In genomic region chr1:246477634-246478033, GRCh38 we compare ENCODE assay signal across 14 cellular contexts. TPM values are rescaled to one million over a fixed set of nuclear protein-coding genes. Genes with fewer than 3 reads are reported as not detected.
A peak's percentile ranks its signal among the peaks of the same experiment; 100 is the strongest.
DNase-seq lines count a peak whose midpoint lies in the region; ATAC-seq and TF ChIP-seq lines count a peak whose summit lies in the region.
"Had no signal": no experiment of that assay in that cellular context is flagged by ENCODE, and none has a peak within 500 bp of the region (broad histone marks: within the 10 kb centered on the region; RNA-seq: fewer than 3 reads in every experiment).

No MANE protein-coding gene starts in this region.

- H3K4me3 ChIP-seq in tibial nerve (no peak overlapping the region), Caco-2 (ENCODE audit: low read depth, low read length) (no peak overlapping the region)
- H3K4me3 ChIP-seq: BLaER1 treated with 17β-estradiol and CSF1 and Interleukin-3, amounts not matched to agents 10 nM and 100 nM; GM23248; HAP-1 had no signal

- no peak for DNase-seq in activated CD8-positive, alpha-beta T cell treated with anti-CD3 and anti-CD28 coated beads for 36 hours
- no peak for DNase-seq in activated CD8-positive, alpha-beta T cell treated with anti-CD3 and anti-CD28 coated beads, Interleukin-2, amount 10 ng/mL, durations not matched to agents 7 days and 5 days
- no peak for DNase-seq in stimulated activated naive CD8-positive, alpha-beta T cell treated with anti-CD3 and anti-CD28 coated beads, Interleukin-15, amount 100 ng/mL, for 72 hours
- no peak for DNase-seq in stimulated activated naive CD8-positive, alpha-beta T cell treated with anti-CD3 and anti-CD28 coated beads, Interleukin-15, Interleukin-2, amounts not matched to agents 100 U/mL and 50 U/mL, for 24 hours
- DNase-seq in activated naive CD8-positive, alpha-beta T cell treated with anti-CD3 and anti-CD28 coated beads for 36 hours, result no peak
- DNase-seq in tibial nerve (ENCODE audit: low spot score in 2 of 2) (no peak), putamen (ENCODE audit: low spot score) (no peak), Caco-2 (no peak)
- DNase-seq: CD8-positive, alpha-beta memory T cell; COR-L47; GM23248 had no signal

- H3K36me3 ChIP-seq in tibial nerve (no peaks in the 10 kb centered on the region), Caco-2 (ENCODE audit: control insufficient read depth, insufficient read depth, low read length) (no peaks in the 10 kb centered on the region)
- H3K36me3 ChIP-seq: HAP-1 had no signal

- no peaks in the 10 kb centered on the region for H3K9me3 Mint-ChIP-seq in activated CD8-positive, alpha-beta T cell treated with anti-CD3 and anti-CD28 coated beads for 36 hours
- no peaks in the 10 kb centered on the region for H3K9me3 Mint-ChIP-seq in activated CD8-positive, alpha-beta T cell treated with anti-CD3 and anti-CD28 coated beads, Interleukin-2, amount 10 ng/mL, durations not matched to agents 7 days and 5 days (ENCODE audit: insufficient read depth)
- no peaks in the 10 kb centered on the region for H3K9me3 Mint-ChIP-seq in stimulated activated naive CD8-positive, alpha-beta T cell treated with anti-CD3 and anti-CD28 coated beads, Interleukin-15, amount 100 ng/mL, for 72 hours
- H3K9me3 Mint-ChIP-seq in activated naive CD8-positive, alpha-beta T cell treated with anti-CD3 and anti-CD28 coated beads for 36 hours, result no peaks in the 10 kb centered on the region
- H3K9me3 Mint-ChIP-seq in Caco-2 (ENCODE audit: unreplicated experiment), result no peaks in the 10 kb centered on the region
- H3K9me3 Mint-ChIP-seq: CD8-positive, alpha-beta memory T cell had no signal

- no peak overlapping the region for H3K4me3 Mint-ChIP-seq in activated CD8-positive, alpha-beta T cell treated with anti-CD3 and anti-CD28 coated beads for 36 hours
- no peak overlapping the region for H3K4me3 Mint-ChIP-seq in activated CD8-positive, alpha-beta T cell treated with anti-CD3 and anti-CD28 coated beads, Interleukin-2, amount 10 ng/mL, durations not matched to agents 7 days and 5 days
- no peak overlapping the region for H3K4me3 Mint-ChIP-seq in stimulated activated naive CD8-positive, alpha-beta T cell treated with anti-CD3 and anti-CD28 coated beads, Interleukin-15, amount 100 ng/mL, for 72 hours
- no peak overlapping the region for H3K4me3 Mint-ChIP-seq in activated naive CD8-positive, alpha-beta T cell treated with anti-CD3 and anti-CD28 coated beads for 36 hours
- H3K4me3 Mint-ChIP-seq in Caco-2 (ENCODE audit: unreplicated experiment), result no peak overlapping the region
- H3K4me3 Mint-ChIP-seq: B cell; CD8-positive, alpha-beta memory T cell had no signal

- peak; percentile 55 for ATAC-seq in activated CD8-positive, alpha-beta T cell treated with anti-CD3 and anti-CD28 coated beads for 36 hours
- ATAC-seq in activated CD8-positive, alpha-beta T cell treated with anti-CD3 and anti-CD28 coated beads, Interleukin-2, amount 10 ng/mL, durations not matched to agents 7 days and 5 days, result no peak
- ATAC-seq in stimulated activated naive CD8-positive, alpha-beta T cell treated with anti-CD3 and anti-CD28 coated beads, Interleukin-15, amount 100 ng/mL, for 72 hours, result peak; percentile 63
- no peak for ATAC-seq in stimulated activated naive CD8-positive, alpha-beta T cell treated with anti-CD3 and anti-CD28 coated beads, Interleukin-15, Interleukin-2, amounts not matched to agents 100 U/mL and 50 U/mL, for 24 hours

- no peak for TF ChIP-seq CTCF in activated CD8-positive, alpha-beta T cell treated with anti-CD3 and anti-CD28 coated beads for 36 hours (IDR thresholded peaks at IDR 0.05)
- TF ChIP-seq CTCF in tibial nerve (IDR thresholded peaks at IDR 0.05) (no peak), Caco-2 (IDR thresholded peaks at IDR 0.05; ENCODE audit: insufficient read depth in 1 of 2, low read depth in 1 of 2, low read length in 1 of 2, severe bottlenecking in 1 of 2, unreplicated experiment in 1 of 2) (no peak)

- no peaks in the 10 kb centered on the region for H3K27me3 Mint-ChIP-seq in activated CD8-positive, alpha-beta T cell treated with anti-CD3 and anti-CD28 coated beads for 36 hours
- no peaks in the 10 kb centered on the region for H3K27me3 Mint-ChIP-seq in activated CD8-positive, alpha-beta T cell treated with anti-CD3 and anti-CD28 coated beads, Interleukin-2, amount 10 ng/mL, durations not matched to agents 7 days and 5 days (ENCODE audit: low read depth)
- no peaks in the 10 kb centered on the region for H3K27me3 Mint-ChIP-seq in stimulated activated naive CD8-positive, alpha-beta T cell treated with anti-CD3 and anti-CD28 coated beads, Interleukin-15, amount 100 ng/mL, for 72 hours
- H3K27me3 Mint-ChIP-seq in activated naive CD8-positive, alpha-beta T cell treated with anti-CD3 and anti-CD28 coated beads for 36 hours, result no peaks in the 10 kb centered on the region
- H3K27me3 Mint-ChIP-seq in Caco-2 (ENCODE audit: insufficient read depth, unreplicated experiment), result no peaks in the 10 kb centered on the region
- H3K27me3 Mint-ChIP-seq: B cell; CD8-positive, alpha-beta memory T cell had no signal

- CTCF ChIA-PET in activated CD8-positive, alpha-beta T cell treated with anti-CD3 and anti-CD28 coated beads for 36 hours (lab: Charles Lee), result interaction anchor here (0.9 kb wide), 1 partner anchor 20 kb away, joined by 3 read pairs; no protein-coding TSS in a partner anchor
- CTCF ChIA-PET in activated CD8-positive, alpha-beta T cell treated with anti-CD3 and anti-CD28 coated beads, Interleukin-2, amount 10 ng/mL, durations not matched to agents 7 days and 5 days (lab: Charles Lee), result no interaction called here
- CTCF ChIA-PET in Caco-2 (lab: Charles Lee), result interaction anchor here (0.5 kb wide), 1 partner anchor 49 kb away, joined by 3 read pairs; no protein-coding TSS in a partner anchor

- H3K27ac Mint-ChIP-seq in activated CD8-positive, alpha-beta T cell treated with anti-CD3 and anti-CD28 coated beads for 36 hours, result no peak overlapping the region
- no peak overlapping the region for H3K27ac Mint-ChIP-seq in activated CD8-positive, alpha-beta T cell treated with anti-CD3 and anti-CD28 coated beads, Interleukin-2, amount 10 ng/mL, durations not matched to agents 7 days and 5 days
- no peak overlapping the region for H3K27ac Mint-ChIP-seq in stimulated activated naive CD8-positive, alpha-beta T cell treated with anti-CD3 and anti-CD28 coated beads, Interleukin-15, amount 100 ng/mL, for 72 hours
- H3K27ac Mint-ChIP-seq in activated naive CD8-positive, alpha-beta T cell treated with anti-CD3 and anti-CD28 coated beads for 36 hours, result peak overlapping the region; percentile 54
- H3K27ac Mint-ChIP-seq in Caco-2 (ENCODE audit: unreplicated experiment), result no peak overlapping the region
- H3K27ac Mint-ChIP-seq: B cell had no signal

- H3K36me3 Mint-ChIP-seq in activated CD8-positive, alpha-beta T cell treated with anti-CD3 and anti-CD28 coated beads for 36 hours (ENCODE audit: low read depth), result no peaks in the 10 kb centered on the region
- no peaks in the 10 kb centered on the region for H3K36me3 Mint-ChIP-seq in activated CD8-positive, alpha-beta T cell treated with anti-CD3 and anti-CD28 coated beads, Interleukin-2, amount 10 ng/mL, durations not matched to agents 7 days and 5 days (ENCODE audit: low read depth)
- H3K36me3 Mint-ChIP-seq in activated naive CD8-positive, alpha-beta T cell treated with anti-CD3 and anti-CD28 coated beads for 36 hours, result peaks cover 8% of the 10 kb centered on the region
- no peaks in the 10 kb centered on the region for H3K36me3 Mint-ChIP-seq in Caco-2 (ENCODE audit: insufficient read depth, unreplicated experiment)

- peaks cover 30% of the 10 kb centered on the region for H3K4me1 Mint-ChIP-seq in activated CD8-positive, alpha-beta T cell treated with anti-CD3 and anti-CD28 coated beads for 36 hours (ENCODE audit: low read depth)
- no peaks in the 10 kb centered on the region for H3K4me1 Mint-ChIP-seq in activated CD8-positive, alpha-beta T cell treated with anti-CD3 and anti-CD28 coated beads, Interleukin-2, amount 10 ng/mL, durations not matched to agents 7 days and 5 days (ENCODE audit: low read depth)
- peaks cover 24% of the 10 kb centered on the region for H3K4me1 Mint-ChIP-seq in stimulated activated naive CD8-positive, alpha-beta T cell treated with anti-CD3 and anti-CD28 coated beads, Interleukin-15, amount 100 ng/mL, for 72 hours
- peaks cover 25% of the 10 kb centered on the region for H3K4me1 Mint-ChIP-seq in activated naive CD8-positive, alpha-beta T cell treated with anti-CD3 and anti-CD28 coated beads for 36 hours
- H3K4me1 Mint-ChIP-seq in Caco-2 (ENCODE audit: low read depth, unreplicated experiment), result no peaks in the 10 kb centered on the region

- no peaks in the 10 kb centered on the region for H3K9me3 ChIP-seq in tibial nerve
- no peaks in the 10 kb centered on the region for H3K9me3 ChIP-seq in Caco-2
- H3K9me3 ChIP-seq: HAP-1 had no signal

- TF ChIP-seq EP300 in tibial nerve (IDR thresholded peaks at IDR 0.05), result no peak

- intact Hi-C loops in activated CD8-positive, alpha-beta T cell treated with anti-CD3 and anti-CD28 coated beads for 36 hours (cut with micrococcal nuclease), result loop anchor here (10.0 kb wide), 1 partner anchor 143 kb away; no protein-coding TSS in a partner anchor
- intact Hi-C loops in Caco-2 (cut with micrococcal nuclease; ENCODE audit: unreplicated experiment), result no loop called here

- no TSS peak for BruUV-seq in Caco-2 (replicated peaks; lab: Mats Ljungman, UMichigan)

- WGBS in tibial nerve, 2 donors, result 77 to 86% methylated on average over 2 of the region's 2 CpGs

- peak overlapping the region; percentile 10 to 83 (median 60) for H3K27ac ChIP-seq in tibial nerve
- H3K27ac ChIP-seq: BLaER1 treated with 17β-estradiol and CSF1 and Interleukin-3, amounts not matched to agents 10 nM and 100 nM; GM23248 had no signal

- TF ChIP-seq POLR2A in tibial nerve (IDR thresholded peaks at IDR 0.05), result no peak

- peaks cover 0 to 13% (median 2%) of the 10 kb centered on the region in 4 donors for H3K4me1 ChIP-seq in tibial nerve
- no peaks in the 10 kb centered on the region for H3K4me1 ChIP-seq in Caco-2

- POLR2A ChIA-PET in activated CD8-positive, alpha-beta T cell treated with anti-CD3 and anti-CD28 coated beads for 36 hours (lab: Charles Lee), result no interaction called here
- POLR2A ChIA-PET in activated CD8-positive, alpha-beta T cell treated with anti-CD3 and anti-CD28 coated beads, Interleukin-2, amount 10 ng/mL, durations not matched to agents 7 days and 5 days (lab: Charles Lee), result no interaction called here
- POLR2A ChIA-PET in Caco-2 (lab: Charles Lee), result no interaction called here

- H3K27me3 ChIP-seq in tibial nerve (no peaks in the 10 kb centered on the region), Caco-2 (replicated peaks; ENCODE audit: control insufficient read depth, insufficient read depth, low read length) (no peaks in the 10 kb centered on the region)
- H3K27me3 ChIP-seq: BLaER1 treated with 17β-estradiol and CSF1 and Interleukin-3, amounts not matched to agents 10 nM and 100 nM had no signal

RNA-seq across cellular contexts. Expression of gene SMYD3, which starts 29.4 kb away (rescaled TPM):
- total RNA-seq in activated CD8-positive, alpha-beta T cell treated with anti-CD3 and anti-CD28 coated beads for 36 hours, result 10 to 100 TPM; 22.6 to 24.6 TPM
- total RNA-seq in activated CD8-positive, alpha-beta T cell treated with anti-CD3 and anti-CD28 coated beads, Interleukin-2, amount 10 ng/mL, durations not matched to agents 7 days and 5 days, result 10 to 100 TPM; 22.7 to 23.2 TPM
- 10 to 100 TPM; 16.4 to 18.4 TPM for total RNA-seq in activated naive CD8-positive, alpha-beta T cell treated with anti-CD3 and anti-CD28 coated beads for 36 hours
- 10 to 100 TPM; 22.2 to 30.3 (median 27.0) TPM for total RNA-seq in tibial nerve
- 33.0 and 37.7 TPM in 2 replicates for total RNA-seq in Caco-2 (2022)

Comparison
In these comparisons a context has a peak if more than half of its experiments do, and no peak if none do; other contexts are left out.
1. ATAC-seq: peak in activated CD8-positive, alpha-beta T cell treated with anti-CD3 and anti-CD28 coated beads for 36 hours (single experiment) and stimulated activated naive CD8-positive, alpha-beta T cell treated with anti-CD3 and anti-CD28 coated beads, Interleukin-15, amount 100 ng/mL, for 72 hours (single experiment); none in activated CD8-positive, alpha-beta T cell treated with anti-CD3 and anti-CD28 coated beads, Interleukin-2, amount 10 ng/mL, durations not matched to agents 7 days and 5 days (single experiment) and stimulated activated naive CD8-positive, alpha-beta T cell treated with anti-CD3 and anti-CD28 coated beads, Interleukin-15, Interleukin-2, amounts not matched to agents 100 U/mL and 50 U/mL, for 24 hours (single experiment).